Comparison of ENCODE assay signal across 21 cellular contexts in genomic region chr2:185695711-185696110, GRCh38.
"Had no signal": no experiment of that assay in that cellular context is flagged by ENCODE, and none has a peak within 500 bp of the region (broad histone marks: within the 10 kb centered on the region; RNA-seq: fewer than 3 reads in every experiment).

No MANE protein-coding gene starts in this region.

- H3K27ac Mint-ChIP-seq: naive B cell, nephron, progenitor cell of endocrine pancreas had no signal

- DNase-seq: dermis blood vessel endothelial cell; effector CD4-positive, alpha-beta T cell; foreskin melanocyte; head of caudate nucleus; kidney; left cardiac atrium; left ventricle myocardium superior; mesenchymal stem cell; midbrain; naive B cell; occipital lobe; pancreas; right cardiac atrium; small intestine; stimulated activated CD4-positive, alpha-beta T cell treated with anti-CD3 and anti-CD28 coated beads, Interleukin-12 subunit alpha, Interleukin-12 subunit beta, amount 100 ng/mL, for 4 hours; stimulated activated naive CD4-positive, alpha-beta T cell; stomach; substantia nigra; transverse colon had no signal

- H3K4me3 Mint-ChIP-seq: naive B cell, nephron had no signal

- ATAC-seq: left cardiac atrium, left ventricle myocardium superior, pancreas, right cardiac atrium had no signal

- H3K27me3 Mint-ChIP-seq: naive B cell, progenitor cell of endocrine pancreas had no signal

- H3K36me3 Mint-ChIP-seq: naive B cell had no signal

- H3K9me3 Mint-ChIP-seq: nephron had no signal

- H3K4me1 Mint-ChIP-seq: naive B cell, nephron had no signal
